In the genomic region with DNA sequence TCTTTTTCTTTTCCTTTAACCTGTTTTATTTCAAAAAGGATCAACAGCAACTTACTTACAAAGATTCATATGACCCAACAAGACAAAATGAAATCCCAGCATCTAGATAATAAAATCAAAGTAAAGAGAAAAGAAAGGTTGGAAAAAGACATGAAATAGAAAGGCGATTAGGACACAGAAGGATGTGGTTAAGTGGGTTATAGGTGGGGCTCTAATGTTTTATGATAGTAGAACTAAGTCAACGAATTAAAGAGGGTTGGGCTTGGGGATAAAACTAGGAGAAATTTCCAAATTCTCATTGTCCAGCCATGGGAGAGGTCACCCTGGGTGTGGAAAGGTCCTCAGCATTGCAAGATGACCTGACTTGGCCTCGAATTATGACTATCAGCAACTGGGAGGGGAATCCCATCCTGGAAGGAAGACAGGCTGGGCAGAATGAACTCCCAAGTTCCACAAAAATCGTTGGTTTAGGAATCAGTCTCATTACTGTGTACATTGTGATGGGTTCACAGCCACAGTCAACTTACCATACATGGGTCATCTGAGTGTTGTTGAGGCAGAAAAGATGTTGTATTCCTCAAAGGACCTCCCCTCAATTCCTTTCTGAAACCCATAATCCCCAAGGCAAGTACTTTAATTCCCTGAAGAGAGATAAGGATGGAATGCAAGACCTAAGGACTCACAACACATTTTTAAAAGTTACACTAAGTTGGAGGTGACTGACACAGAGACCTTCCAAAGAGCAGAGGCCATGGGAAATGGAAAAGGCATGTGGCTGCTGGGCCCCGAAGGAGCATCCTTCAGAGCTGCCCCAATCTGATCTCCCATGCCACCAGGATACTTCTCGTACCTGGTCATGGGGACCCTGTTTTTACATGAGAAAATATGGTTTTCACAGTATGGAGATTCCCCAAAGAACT, we compare ENCODE assay signal across 23 cellular contexts.
DNase-seq lines count a peak whose midpoint lies in the region; ATAC-seq and TF ChIP-seq lines count a peak whose summit lies in the region.
"Had no signal": no experiment of that assay in that cellular context is flagged by ENCODE, and none has a peak within 500 bp of the region (broad histone marks: within the 10 kb centered on the region; RNA-seq: fewer than 3 reads in every experiment).

No MANE protein-coding gene starts in this region.

- H3K36me3 ChIP-seq in CD4-positive, CD25-positive, alpha-beta regulatory T cell (ENCODE audit: control insufficient read depth, insufficient read depth, low read length) = no peaks in the 10 kb centered on the region

- H3K4me3 Mint-ChIP-seq in activated T-cell treated with anti-CD3 and anti-CD28 coated beads, Interleukin-2, amount 50 U/mL, for 72 hours = no peak overlapping the region
- no peak overlapping the region for H3K4me3 Mint-ChIP-seq in activated T-cell treated with anti-CD3 and anti-CD28 coated beads, Interleukin-2, amount 50 U/mL, for 24 hours
- no peak overlapping the region for H3K4me3 Mint-ChIP-seq in CD4-positive, CD25-positive, alpha-beta regulatory T cell
- no peak overlapping the region for H3K4me3 Mint-ChIP-seq in nephron
- H3K4me3 Mint-ChIP-seq: CD14-positive monocyte, HFFc6 had no signal

- H3K4me3 ChIP-seq in CD4-positive, CD25-positive, alpha-beta regulatory T cell (ENCODE audit: low read depth, low read length) = no peak overlapping the region
- H3K4me3 ChIP-seq: GM12878 had no signal

- H3K27ac ChIP-seq in CD4-positive, CD25-positive, alpha-beta regulatory T cell (ENCODE audit: insufficient read depth, low read length, poor library complexity, severe bottlenecking) = no peak overlapping the region

- no peaks in the 10 kb centered on the region for H3K27me3 Mint-ChIP-seq in activated T-cell treated with anti-CD3 and anti-CD28 coated beads, Interleukin-2, amount 50 U/mL, for 72 hours (ENCODE audit: low read depth)
- no peaks in the 10 kb centered on the region for H3K27me3 Mint-ChIP-seq in activated T-cell treated with anti-CD3 and anti-CD28 coated beads, Interleukin-2, amount 50 U/mL, for 24 hours
- peaks cover 10% of the 10 kb centered on the region for H3K27me3 Mint-ChIP-seq in CD4-positive, CD25-positive, alpha-beta regulatory T cell
- peaks cover 5% of the 10 kb centered on the region for H3K27me3 Mint-ChIP-seq in nephron (ENCODE audit: low read depth)

- H3K9me3 ChIP-seq in CD4-positive, CD25-positive, alpha-beta regulatory T cell (ENCODE audit: control insufficient read depth in 2 of 2, low read length in 2 of 2) = no peaks in the 10 kb centered on the region

- H3K27ac Mint-ChIP-seq in activated T-cell treated with anti-CD3 and anti-CD28 coated beads, Interleukin-2, amount 50 U/mL, for 72 hours = peak overlapping the region; percentile 29
- H3K27ac Mint-ChIP-seq in activated T-cell treated with anti-CD3 and anti-CD28 coated beads, Interleukin-2, amount 50 U/mL, for 24 hours = no peak overlapping the region
- peak overlapping the region in 2 of 3 donors; percentile 3 to 11 for H3K27ac Mint-ChIP-seq in CD4-positive, CD25-positive, alpha-beta regulatory T cell
- peak overlapping the region in 2 of 3 experiments; percentile 28 to 44 for H3K27ac Mint-ChIP-seq in nephron
- H3K27ac Mint-ChIP-seq: CD14-positive monocyte, HFFc6 had no signal

- peaks cover 0 to 2% of the 10 kb centered on the region in 2 donors for H3K9me3 Mint-ChIP-seq in activated T-cell treated with anti-CD3 and anti-CD28 coated beads, Interleukin-2, amount 50 U/mL, for 72 hours
- H3K9me3 Mint-ChIP-seq in activated T-cell treated with anti-CD3 and anti-CD28 coated beads, Interleukin-2, amount 50 U/mL, for 24 hours = no peaks in the 10 kb centered on the region
- no peaks in the 10 kb centered on the region for H3K9me3 Mint-ChIP-seq in CD4-positive, CD25-positive, alpha-beta regulatory T cell
- H3K9me3 Mint-ChIP-seq in nephron = no peaks in the 10 kb centered on the region
- H3K9me3 Mint-ChIP-seq: CD14-positive monocyte, HFFc6 had no signal

- H3K27me3 ChIP-seq in CD4-positive, CD25-positive, alpha-beta regulatory T cell (ENCODE audit: control insufficient read depth, insufficient read depth, low read length) = no peaks in the 10 kb centered on the region

- DNase-seq in activated T-cell treated with anti-CD3 and anti-CD28 coated beads, Interleukin-2, amount 50 U/mL, for 72 hours = no peak
- DNase-seq in activated T-cell treated with anti-CD3 and anti-CD28 coated beads, Interleukin-2, amount 50 U/mL, for 24 hours = no peak
- DNase-seq in CD4-positive, CD25-positive, alpha-beta regulatory T cell = peak in 1 of 3 donors; percentile 1
- DNase-seq in amniotic epithelial cell (ENCODE audit: low read depth) = peak; percentile 1
- no peak for DNase-seq in NOMO-1 treated with DMSO at 0.1 percent for 48 hours (lab: John Stamatoyannopoulos, UW; ENCODE audit: unreplicated experiment)
- DNase-seq in dedifferentiated amniotic fluid mesenchymal stem cell (ENCODE audit: extremely low spot score) = no peak
- no peak for DNase-seq in EL
- DNase-seq: 8988T, COR-L47, H7, HFFc6, KG1, NCI-H1105 treated with DMSO at 0.1 percent for 48 hours, NCI-H1694, NCI-H2081 treated with DMSO at 0.1 percent for 48 hours, NCI-H510A, NCI-H774, PC-3, RPMI8226 had no signal

- no peak for TF ChIP-seq CTCF in nephron (IDR thresholded peaks at IDR 0.05; ENCODE audit: unreplicated experiment in 3 of 3)

- H3K4me1 Mint-ChIP-seq in activated T-cell treated with anti-CD3 and anti-CD28 coated beads, Interleukin-2, amount 50 U/mL, for 72 hours (ENCODE audit: low read depth) = peaks cover 33% of the 10 kb centered on the region
- H3K4me1 Mint-ChIP-seq in activated T-cell treated with anti-CD3 and anti-CD28 coated beads, Interleukin-2, amount 50 U/mL, for 24 hours (ENCODE audit: low read depth) = peaks cover 37% of the 10 kb centered on the region
- H3K4me1 Mint-ChIP-seq in CD4-positive, CD25-positive, alpha-beta regulatory T cell = peaks cover 6 to 35% (median 17%) of the 10 kb centered on the region in 4 donors
- peaks cover 58% of the 10 kb centered on the region for H3K4me1 Mint-ChIP-seq in nephron

- ATAC-seq in activated T-cell treated with anti-CD3 and anti-CD28 coated beads, Interleukin-2, amount 50 U/mL, for 72 hours (replicated peaks in 1 of 2) = no peak
- no peak for ATAC-seq in CD4-positive, CD25-positive, alpha-beta regulatory T cell (ENCODE audit: low read depth in 2 of 2)
- ATAC-seq: GM12878, HepG2, PC-3 had no signal

- H3K36me3 Mint-ChIP-seq in activated T-cell treated with anti-CD3 and anti-CD28 coated beads, Interleukin-2, amount 50 U/mL, for 72 hours (ENCODE audit: insufficient read depth in 2 of 2) = no peaks in the 10 kb centered on the region
- no peaks in the 10 kb centered on the region for H3K36me3 Mint-ChIP-seq in activated T-cell treated with anti-CD3 and anti-CD28 coated beads, Interleukin-2, amount 50 U/mL, for 24 hours (ENCODE audit: low read depth)
- H3K36me3 Mint-ChIP-seq in CD4-positive, CD25-positive, alpha-beta regulatory T cell = no peaks in the 10 kb centered on the region
- no peaks in the 10 kb centered on the region for H3K36me3 Mint-ChIP-seq in nephron (ENCODE audit: low read depth)
- H3K36me3 Mint-ChIP-seq: CD14-positive monocyte had no signal

- peaks cover 11% of the 10 kb centered on the region for H3K4me1 ChIP-seq in CD4-positive, CD25-positive, alpha-beta regulatory T cell (ENCODE audit: control insufficient read depth, insufficient read depth, low read length, poor library complexity, severe bottlenecking)
